19 cellular contexts compared by ENCODE assay signal in genomic region chr20:59223750-59224149, GRCh38.
"Had no signal": no experiment of that assay in that cellular context is flagged by ENCODE, and none has a peak within 500 bp of the region (broad histone marks: within the 10 kb centered on the region; RNA-seq: fewer than 3 reads in every experiment).

No MANE protein-coding gene starts in this region.

- DNase-seq: effector CD4-positive, alpha-beta T cell; erythroblast; foreskin melanocyte; kidney glomerular epithelial cell; mammary epithelial cell; naive thymus-derived CD8-positive, alpha-beta T cell; spleen; stimulated activated CD4-positive, alpha-beta T cell treated with anti-CD3 and anti-CD28 coated beads, Interleukin-15, amount 100 ng/mL, for 24 hours; stimulated activated CD4-positive, alpha-beta T cell treated with anti-CD3 and anti-CD28 coated beads, Interleukin-1b, Interleukin-23, amount 100 ng/mL, for 48 hours; stimulated activated CD4-positive, alpha-beta T cell treated with anti-CD3 and anti-CD28 coated beads, Interleukin-4, amount 100 ng/mL, for 24 hours; stimulated activated naive CD8-positive, alpha-beta T cell treated with anti-CD3 and anti-CD28 coated beads, Interleukin-15, amount 100 ng/mL, for 72 hours; testis; transverse colon had no signal

- H3K9me3 ChIP-seq: mucosa of descending colon, neutrophil, testis, transverse colon had no signal

- H3K27ac ChIP-seq: coronary artery, heart left ventricle, neutrophil, spleen, testis, transverse colon had no signal

- H3K36me3 ChIP-seq: heart left ventricle, neutrophil, transverse colon had no signal

- H3K27me3 ChIP-seq: testis had no signal

- H3K4me3 ChIP-seq: mucosa of descending colon had no signal

- ATAC-seq: naive thymus-derived CD8-positive, alpha-beta T cell; sciatic nerve; stimulated activated memory B cell treated with anti-CD40 and anti-IgM and Interleukin-4, amounts not matched to agents 10 μg/mL and 1 μg/mL and 100 μg/mL, for 72 hours; stimulated activated naive CD8-positive, alpha-beta T cell treated with anti-CD3 and anti-CD28 coated beads, Interleukin-15, amount 100 ng/mL, for 72 hours had no signal
